Comparison of ENCODE assay signal across 1 cellular context in the genomic region with DNA sequence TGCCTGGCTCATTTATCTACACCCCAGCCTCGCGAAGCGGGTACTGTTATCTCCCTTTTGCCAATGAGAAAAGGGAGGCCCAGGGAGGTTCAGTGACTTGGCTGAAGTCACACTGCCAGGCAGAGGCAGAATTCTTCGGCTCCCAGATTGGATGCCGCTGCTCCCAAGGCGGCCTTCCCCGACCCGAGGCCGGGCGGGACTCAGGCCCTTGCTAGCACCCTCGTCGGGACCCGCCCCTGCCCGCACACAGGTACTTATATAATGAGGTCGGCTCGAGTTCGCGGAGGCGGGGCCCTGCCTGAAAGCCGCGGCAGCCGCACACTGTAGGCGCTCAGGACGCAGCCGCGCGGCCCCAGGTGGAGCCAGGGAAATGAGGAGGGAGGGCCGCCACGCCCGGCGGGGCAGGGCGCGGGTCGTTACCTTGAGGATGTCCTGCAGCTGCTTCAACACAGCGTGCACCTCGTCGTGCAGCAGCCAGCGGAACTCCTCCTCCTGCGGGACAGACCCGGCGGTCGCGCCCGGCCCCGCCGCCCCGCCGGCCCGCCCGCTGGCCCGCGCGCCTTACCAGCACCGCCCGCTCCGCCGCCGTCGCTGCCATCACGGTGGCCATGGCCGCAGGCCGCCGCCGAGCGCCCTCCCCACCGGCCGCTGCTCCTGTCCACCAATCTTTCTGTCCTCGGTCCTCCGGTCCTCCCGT.
TF ChIP-seq lines count a peak whose summit lies in the region.

A gene with protein sequence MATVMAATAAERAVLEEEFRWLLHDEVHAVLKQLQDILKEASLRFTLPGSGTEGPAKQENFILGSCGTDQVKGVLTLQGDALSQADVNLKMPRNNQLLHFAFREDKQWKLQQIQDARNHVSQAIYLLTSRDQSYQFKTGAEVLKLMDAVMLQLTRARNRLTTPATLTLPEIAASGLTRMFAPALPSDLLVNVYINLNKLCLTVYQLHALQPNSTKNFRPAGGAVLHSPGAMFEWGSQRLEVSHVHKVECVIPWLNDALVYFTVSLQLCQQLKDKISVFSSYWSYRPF (minus strand): TSS at position 672 of the 697 bp plus-strand sequence. CDS start 62 bp downstream, at position 610.

TF ChIP-seq in HepG2, 621 proteins besides CTCF, POLR2A, EP300 and RAD21 (continued from another document and continues in another):
- TF ChIP-seq, protein P1, sequence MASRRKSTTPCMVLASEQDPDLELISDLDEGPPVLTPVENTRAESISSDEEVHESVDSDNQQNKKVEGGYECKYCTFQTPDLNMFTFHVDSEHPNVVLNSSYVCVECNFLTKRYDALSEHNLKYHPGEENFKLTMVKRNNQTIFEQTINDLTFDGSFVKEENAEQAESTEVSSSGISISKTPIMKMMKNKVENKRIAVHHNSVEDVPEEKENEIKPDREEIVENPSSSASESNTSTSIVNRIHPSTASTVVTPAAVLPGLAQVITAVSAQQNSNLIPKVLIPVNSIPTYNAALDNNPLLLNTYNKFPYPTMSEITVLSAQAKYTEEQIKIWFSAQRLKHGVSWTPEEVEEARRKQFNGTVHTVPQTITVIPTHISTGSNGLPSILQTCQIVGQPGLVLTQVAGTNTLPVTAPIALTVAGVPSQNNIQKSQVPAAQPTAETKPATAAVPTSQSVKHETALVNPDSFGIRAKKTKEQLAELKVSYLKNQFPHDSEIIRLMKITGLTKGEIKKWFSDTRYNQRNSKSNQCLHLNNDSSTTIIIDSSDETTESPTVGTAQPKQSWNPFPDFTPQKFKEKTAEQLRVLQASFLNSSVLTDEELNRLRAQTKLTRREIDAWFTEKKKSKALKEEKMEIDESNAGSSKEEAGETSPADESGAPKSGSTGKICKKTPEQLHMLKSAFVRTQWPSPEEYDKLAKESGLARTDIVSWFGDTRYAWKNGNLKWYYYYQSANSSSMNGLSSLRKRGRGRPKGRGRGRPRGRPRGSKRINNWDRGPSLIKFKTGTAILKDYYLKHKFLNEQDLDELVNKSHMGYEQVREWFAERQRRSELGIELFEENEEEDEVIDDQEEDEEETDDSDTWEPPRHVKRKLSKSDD (CRISPR knock-in tag; IDR thresholded peaks at IDR 0.05; ENCODE audit: low read depth): no peak
- no peak for TF ChIP-seq SOX6 (IDR thresholded peaks at IDR 0.05)
- no peak; the same call in 1 of the 2 replicates for TF ChIP-seq SOX6 (CRISPR knock-in tag; IDR thresholded peaks at IDR 0.05)
- TF ChIP-seq ZSCAN30 (CRISPR knock-in tag; IDR thresholded peaks at IDR 0.05): no peak
- TF ChIP-seq, protein P2, sequence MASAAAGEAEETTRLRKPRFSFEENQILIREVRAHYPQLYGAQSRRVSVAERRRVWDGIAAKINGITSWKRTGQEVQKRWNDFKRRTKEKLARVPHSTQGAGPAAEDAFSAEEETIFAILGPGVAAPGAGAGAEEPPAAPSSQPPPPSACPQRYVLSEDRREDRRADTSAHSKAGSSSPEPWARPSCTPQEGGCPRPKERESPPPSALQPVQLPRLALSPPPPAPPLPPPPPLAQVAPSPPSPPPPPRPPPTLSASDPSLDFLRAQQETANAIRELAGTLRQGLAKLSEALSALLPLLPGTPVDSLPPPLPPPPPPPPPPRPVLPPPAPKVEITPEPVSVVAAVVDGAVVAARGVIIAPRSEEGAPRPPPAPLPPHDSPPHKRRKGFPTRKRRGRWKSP (CRISPR knock-in tag; IDR thresholded peaks at IDR 0.05): no peak; the same call in none of the 2 replicates
- no peak for TF ChIP-seq RFX3 (CRISPR knock-in tag; IDR thresholded peaks at IDR 0.05)
- no peak for TF ChIP-seq CAMTA2 (CRISPR knock-in tag; IDR thresholded peaks at IDR 0.05; ENCODE audit: borderline replicate concordance)
- TF ChIP-seq ZNF329 (CRISPR knock-in tag; IDR thresholded peaks at IDR 0.05; ENCODE audit: low read depth): no peak
- TF ChIP-seq NFE2L1 (CRISPR knock-in tag; IDR thresholded peaks at IDR 0.05; ENCODE audit: borderline replicate concordance): no peak
- TF ChIP-seq HOXA3 (CRISPR knock-in tag; IDR thresholded peaks at IDR 0.05): peak; percentile 20; the same call in 1 of the 2 replicates
- TF ChIP-seq MZF1 (CRISPR knock-in tag; IDR thresholded peaks at IDR 0.05; ENCODE audit: borderline replicate concordance): no peak
- TF ChIP-seq NPAS2 (CRISPR knock-in tag; IDR thresholded peaks at IDR 0.05; ENCODE audit: borderline replicate concordance): no peak
- TF ChIP-seq ZMAT3 (CRISPR knock-in tag; conservative IDR thresholded peaks at IDR 0.05): 0 out of 2 replicates have a peak, but pooled peaks have one; percentile 43
- TF ChIP-seq ZNF460 (CRISPR knock-in tag; IDR thresholded peaks at IDR 0.05; ENCODE audit: borderline replicate concordance): no peak
- TF ChIP-seq TAF1 (CRISPR knock-in tag; IDR thresholded peaks at IDR 0.05): peak; percentile 60; the same call in 1 of the 2 replicates
- no peak for TF ChIP-seq TFE3 (CRISPR knock-in tag; IDR thresholded peaks at IDR 0.05)
- no peak for TF ChIP-seq ZNF773 (CRISPR knock-in tag; IDR thresholded peaks at IDR 0.05; ENCODE audit: borderline replicate concordance)
- TF ChIP-seq, protein P3, sequence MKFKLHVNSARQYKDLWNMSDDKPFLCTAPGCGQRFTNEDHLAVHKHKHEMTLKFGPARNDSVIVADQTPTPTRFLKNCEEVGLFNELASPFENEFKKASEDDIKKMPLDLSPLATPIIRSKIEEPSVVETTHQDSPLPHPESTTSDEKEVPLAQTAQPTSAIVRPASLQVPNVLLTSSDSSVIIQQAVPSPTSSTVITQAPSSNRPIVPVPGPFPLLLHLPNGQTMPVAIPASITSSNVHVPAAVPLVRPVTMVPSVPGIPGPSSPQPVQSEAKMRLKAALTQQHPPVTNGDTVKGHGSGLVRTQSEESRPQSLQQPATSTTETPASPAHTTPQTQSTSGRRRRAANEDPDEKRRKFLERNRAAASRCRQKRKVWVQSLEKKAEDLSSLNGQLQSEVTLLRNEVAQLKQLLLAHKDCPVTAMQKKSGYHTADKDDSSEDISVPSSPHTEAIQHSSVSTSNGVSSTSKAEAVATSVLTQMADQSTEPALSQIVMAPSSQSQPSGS (CRISPR knock-in tag; IDR thresholded peaks at IDR 0.05): no peak
- TF ChIP-seq GRHL1 (CRISPR knock-in tag; conservative IDR thresholded peaks at IDR 0.05): no peak
- 0 out of 2 replicates have a peak, but pooled peaks have one; percentile 23 for TF ChIP-seq ZNF552 (CRISPR knock-in tag; IDR thresholded peaks at IDR 0.05; ENCODE audit: borderline replicate concordance)
- 0 out of 2 replicates have a peak, but pooled peaks have one; percentile 23 for TF ChIP-seq KLF11 (CRISPR knock-in tag; IDR thresholded peaks at IDR 0.05)
- peak; percentile 55 for TF ChIP-seq SKI (IDR thresholded peaks at IDR 0.05; ENCODE audit: partially characterized antibody)
- TF ChIP-seq ZNF17 (CRISPR knock-in tag; IDR thresholded peaks at IDR 0.05): no peak
- no peak for TF ChIP-seq HDAC6 (IDR thresholded peaks at IDR 0.05; ENCODE audit: low read depth, low read length)
- TF ChIP-seq REXO4 (CRISPR knock-in tag; IDR thresholded peaks at IDR 0.05; ENCODE audit: borderline replicate concordance): no peak
- no peak for TF ChIP-seq GPN1 (CRISPR knock-in tag; IDR thresholded peaks at IDR 0.05; ENCODE audit: borderline replicate concordance)
- no peak for TF ChIP-seq CREBL2 (CRISPR knock-in tag; IDR thresholded peaks at IDR 0.05; ENCODE audit: borderline replicate concordance)
- TF ChIP-seq NR2F2 (IDR thresholded peaks at IDR 0.05; ENCODE audit: borderline replicate concordance, low read depth): no peak
- TF ChIP-seq ZNF264 (CRISPR knock-in tag; IDR thresholded peaks at IDR 0.05): no peak
- no peak for TF ChIP-seq ZNF207 (IDR thresholded peaks at IDR 0.05; ENCODE audit: borderline replicate concordance)
- TF ChIP-seq, protein P4, sequence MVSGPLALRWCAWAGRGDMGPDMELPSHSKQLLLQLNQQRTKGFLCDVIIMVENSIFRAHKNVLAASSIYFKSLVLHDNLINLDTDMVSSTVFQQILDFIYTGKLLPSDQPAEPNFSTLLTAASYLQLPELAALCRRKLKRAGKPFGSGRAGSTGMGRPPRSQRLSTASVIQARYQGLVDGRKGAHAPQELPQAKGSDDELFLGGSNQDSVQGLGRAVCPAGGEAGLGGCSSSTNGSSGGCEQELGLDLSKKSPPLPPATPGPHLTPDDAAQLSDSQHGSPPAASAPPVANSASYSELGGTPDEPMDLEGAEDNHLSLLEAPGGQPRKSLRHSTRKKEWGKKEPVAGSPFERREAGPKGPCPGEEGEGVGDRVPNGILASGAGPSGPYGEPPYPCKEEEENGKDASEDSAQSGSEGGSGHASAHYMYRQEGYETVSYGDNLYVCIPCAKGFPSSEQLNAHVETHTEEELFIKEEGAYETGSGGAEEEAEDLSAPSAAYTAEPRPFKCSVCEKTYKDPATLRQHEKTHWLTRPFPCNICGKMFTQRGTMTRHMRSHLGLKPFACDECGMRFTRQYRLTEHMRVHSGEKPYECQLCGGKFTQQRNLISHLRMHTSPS (CRISPR knock-in tag; IDR thresholded peaks at IDR 0.05; ENCODE audit: low read depth): no peak
- peak; percentile 30; the same call in 1 of the 2 replicates for TF ChIP-seq KMT2A (CRISPR knock-in tag; IDR thresholded peaks at IDR 0.05)
- TF ChIP-seq ZNF720 (CRISPR knock-in tag; IDR thresholded peaks at IDR 0.05): no peak
- no peak for TF ChIP-seq ZC3H13 (CRISPR knock-in tag; IDR thresholded peaks at IDR 0.05)
- TF ChIP-seq, protein P5, sequence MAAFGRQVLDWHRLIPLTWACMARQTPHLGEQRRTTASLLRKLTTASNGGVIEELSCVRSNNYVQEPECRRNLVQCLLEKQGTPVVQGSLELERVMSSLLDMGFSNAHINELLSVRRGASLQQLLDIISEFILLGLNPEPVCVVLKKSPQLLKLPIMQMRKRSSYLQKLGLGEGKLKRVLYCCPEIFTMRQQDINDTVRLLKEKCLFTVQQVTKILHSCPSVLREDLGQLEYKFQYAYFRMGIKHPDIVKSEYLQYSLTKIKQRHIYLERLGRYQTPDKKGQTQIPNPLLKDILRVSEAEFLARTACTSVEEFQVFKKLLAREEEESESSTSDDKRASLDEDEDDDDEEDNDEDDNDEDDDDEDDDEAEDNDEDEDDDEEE (CRISPR knock-in tag; IDR thresholded peaks at IDR 0.05): peak; percentile 79; the same call in 1 of the 2 replicates
- no peak for TF ChIP-seq KDM1A (CRISPR knock-in tag; IDR thresholded peaks at IDR 0.05)
- TF ChIP-seq ZBTB42 (CRISPR knock-in tag; IDR thresholded peaks at IDR 0.05): no peak
- no peak for TF ChIP-seq BRD4 (CRISPR knock-in tag; IDR thresholded peaks at IDR 0.05)
- TF ChIP-seq, protein P6, sequence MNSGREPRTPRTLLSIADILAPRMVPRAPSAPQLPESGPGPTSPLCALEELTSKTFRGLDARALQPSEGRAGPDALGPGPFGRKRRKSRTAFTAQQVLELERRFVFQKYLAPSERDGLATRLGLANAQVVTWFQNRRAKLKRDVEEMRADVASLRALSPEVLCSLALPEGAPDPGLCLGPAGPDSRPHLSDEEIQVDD (CRISPR knock-in tag; IDR thresholded peaks at IDR 0.05; ENCODE audit: borderline replicate concordance): no peak
- no peak; the same call in 1 of the 2 replicates for TF ChIP-seq FOXO1 (CRISPR knock-in tag; IDR thresholded peaks at IDR 0.05)
- no peak for TF ChIP-seq ZNF12 (CRISPR knock-in tag; IDR thresholded peaks at IDR 0.05)
- no peak for TF ChIP-seq ZNF839 (CRISPR knock-in tag; IDR thresholded peaks at IDR 0.05; ENCODE audit: borderline replicate concordance)
- no peak for TF ChIP-seq MLXIP (CRISPR knock-in tag; IDR thresholded peaks at IDR 0.05; ENCODE audit: borderline replicate concordance)
- TF ChIP-seq DNMT3B (CRISPR knock-in tag; conservative IDR thresholded peaks at IDR 0.05): no peak
- no peak for TF ChIP-seq SRSF4 (IDR thresholded peaks at IDR 0.05; ENCODE audit: low read depth, low read length, poor library complexity, severe bottlenecking)
